Comparison of ENCODE assay signal across 3 cellular contexts in genomic region chr2:156930423-156930822, GRCh38.
"Had no signal": no experiment of that assay in that cellular context is flagged by ENCODE, and none has a peak within 500 bp of the region (broad histone marks: within the 10 kb centered on the region; RNA-seq: fewer than 3 reads in every experiment).

No MANE protein-coding gene starts in this region.

- ATAC-seq: GM12878 had no signal

- H3K4me3 ChIP-seq: GM12878 had no signal

- DNase-seq: GDM1, GF-D8 had no signal
